8 cellular contexts compared by ENCODE assay signal in genomic region chr19:17336872-17337674, GRCh38. TPM values are rescaled to one million over a fixed set of nuclear protein-coding genes. Genes with fewer than 3 reads are reported as not detected.
DNase-seq lines count a peak whose midpoint lies in the region; ATAC-seq and TF ChIP-seq lines count a peak whose summit lies in the region.

Gene GTPBP3, plus strand, starts transcription at chr19:17337553. Its CDS starts 59 bp downstream, at chr19:17337612.

- no peaks in the 10 kb centered on the region for H4K20me1 ChIP-seq in fibroblast of lung (ENCODE audit: control insufficient read depth, extremely low read depth, insufficient read depth, low read length)

- peak; percentile 95 for ATAC-seq in activated T-helper 17 cell treated with anti-CD3 and anti-CD28 coated beads, Interleukin-2, amount 50 U/mL, for 72 hours (replicated peaks)
- peak; percentile 91 to 92 for ATAC-seq in naive thymus-derived CD8-positive, alpha-beta T cell

- H3K27me3 Mint-ChIP-seq in activated T-helper 17 cell treated with anti-CD3 and anti-CD28 coated beads, Interleukin-2, amount 50 U/mL, for 72 hours = no peaks in the 10 kb centered on the region
- H3K27me3 Mint-ChIP-seq in naive thymus-derived CD8-positive, alpha-beta T cell = no peaks in the 10 kb centered on the region

- no peaks in the 10 kb centered on the region for H3K36me3 Mint-ChIP-seq in activated T-helper 17 cell treated with anti-CD3 and anti-CD28 coated beads, Interleukin-2, amount 50 U/mL, for 72 hours (ENCODE audit: low read depth)
- H3K36me3 Mint-ChIP-seq in naive thymus-derived CD8-positive, alpha-beta T cell = peaks cover 0 to 6% (median 0%) of the 10 kb centered on the region in 3 donors

- H3K36me3 ChIP-seq in fibroblast of lung (ENCODE audit: control insufficient read depth, insufficient read depth, low read length) = peaks cover 3% of the 10 kb centered on the region

- peaks cover 3% of the 10 kb centered on the region for H3K4me1 ChIP-seq in fibroblast of lung (ENCODE audit: control insufficient read depth, extremely low read depth, insufficient read depth, low read length)

- peak; percentile 99 for DNase-seq in Daoy (ENCODE audit: low read depth)
- peak; percentile 80 for DNase-seq in GOT3 (lab: John Stamatoyannopoulos, UW)
- peak; percentile 98 for DNase-seq in LNCaP clone FGC (ENCODE audit: low read depth)
- peak; percentile 97 for DNase-seq in RWPE1 (ENCODE audit: low spot score)
- peak; percentile 98 for DNase-seq in fibroblast of lung (ENCODE audit: low read depth in 2 of 2)
- DNase-seq in naive thymus-derived CD8-positive, alpha-beta T cell = peak; percentile 89 to 99 (median 94)
- DNase-seq in stimulated activated naive CD4-positive, alpha-beta T cell (lab: John Stamatoyannopoulos, UW) = peak; percentile 90 to 97 (median 95)

- CTCF ChIA-PET in RWPE1 (lab: Yijun Ruan, JAX) = no interaction called here

- no peak for TF ChIP-seq CTCF in LNCaP clone FGC (IDR thresholded peaks at IDR 0.05; ENCODE audit: control insufficient read depth, extremely low read depth, insufficient read depth)
- no peak for TF ChIP-seq CTCF in RWPE1 (conservative IDR thresholded peaks at IDR 0.05; ENCODE audit: low read depth)
- TF ChIP-seq CTCF in fibroblast of lung (conservative IDR thresholded peaks at IDR 0.05 in 1 of 2, IDR thresholded peaks at IDR 0.05 in 1 of 2; ENCODE audit: low read depth in 1 of 2, low read length in 2 of 2) = no peak

- peak within 1 kb of the TSS; percentile 57 for H3K9ac ChIP-seq in fibroblast of lung (ENCODE audit: insufficient read depth, low read length)

- peak within 1 kb of the TSS; percentile 77 for H2AFZ ChIP-seq in fibroblast of lung (ENCODE audit: low read length)

- H3K27ac ChIP-seq in RWPE1 (peak within 1 kb of the TSS; percentile 98), fibroblast of lung (ENCODE audit: insufficient read depth, low read length) (peak within 1 kb of the TSS; percentile 79)

- no peaks in the 10 kb centered on the region for H3K79me2 ChIP-seq in fibroblast of lung (ENCODE audit: control insufficient read depth, insufficient read depth, low read length)

- POLR2A ChIA-PET in RWPE1 (lab: Yijun Ruan, JAX; ENCODE audit: low non-redundant PET) = no interaction called here
- POLR2A ChIA-PET in naive thymus-derived CD8-positive, alpha-beta T cell (lab: Charles Lee) = interaction anchor here (0.7 to 1.0 kb wide), 2 partner anchors 55 to 837 kb away, joined by 4 to 5 read pairs; no protein-coding TSS in a partner anchor

- H3K4me3 ChIP-seq in LNCaP clone FGC (ENCODE audit: low read depth, low read length) (peak within 1 kb of the TSS; percentile 77), fibroblast of lung (replicated peaks in 1 of 4; ENCODE audit: control extremely low read depth in 1 of 4, insufficient read depth in 1 of 4, low read depth in 3 of 4, low read length in 4 of 4) (peak within 1 kb of the TSS; percentile 82 to 98 (median 88))

- H3K9me3 ChIP-seq in fibroblast of lung (ENCODE audit: control insufficient read depth, insufficient read depth, low read depth, low read length) = no peaks in the 10 kb centered on the region

- H3K4me1 Mint-ChIP-seq in activated T-helper 17 cell treated with anti-CD3 and anti-CD28 coated beads, Interleukin-2, amount 50 U/mL, for 72 hours = peaks cover 17% of the 10 kb centered on the region
- peaks cover 8 to 56% (median 43%) of the 10 kb centered on the region in 4 donors for H3K4me1 Mint-ChIP-seq in naive thymus-derived CD8-positive, alpha-beta T cell

- H3K4me3 Mint-ChIP-seq in activated T-helper 17 cell treated with anti-CD3 and anti-CD28 coated beads, Interleukin-2, amount 50 U/mL, for 72 hours = peak within 1 kb of the TSS; percentile 86
- H3K4me3 Mint-ChIP-seq in naive thymus-derived CD8-positive, alpha-beta T cell = peak within 1 kb of the TSS; percentile 88 to 96 (median 92)

- no peaks in the 10 kb centered on the region for H3K9me3 Mint-ChIP-seq in activated T-helper 17 cell treated with anti-CD3 and anti-CD28 coated beads, Interleukin-2, amount 50 U/mL, for 72 hours
- no peaks in the 10 kb centered on the region for H3K9me3 Mint-ChIP-seq in naive thymus-derived CD8-positive, alpha-beta T cell

- H3K27me3 ChIP-seq in fibroblast of lung (ENCODE audit: control insufficient read depth, insufficient read depth, low read length) = no peaks in the 10 kb centered on the region

- H3K27ac Mint-ChIP-seq in activated T-helper 17 cell treated with anti-CD3 and anti-CD28 coated beads, Interleukin-2, amount 50 U/mL, for 72 hours = peak within 1 kb of the TSS; percentile 74
- H3K27ac Mint-ChIP-seq in naive thymus-derived CD8-positive, alpha-beta T cell = peak within 1 kb of the TSS; percentile 74 to 97 (median 94)

- H3K4me2 ChIP-seq in fibroblast of lung (ENCODE audit: extremely low read depth, insufficient read depth, low read length) = peak within 1 kb of the TSS; percentile 82

RNA-seq across cellular contexts. Expression of gene GTPBP3, which starts in this region (rescaled TPM):
- 42.5 and 43.1 TPM in 2 replicates for total RNA-seq in Daoy (2014; rRNA removed; shearing (Covaris generic))
- total RNA-seq in activated T-helper 17 cell treated with anti-CD3 and anti-CD28 coated beads, Interleukin-2, amount 50 U/mL, for 72 hours = 10 to 100 TPM; 14.7 to 29.6 TPM
- 11.1 and 17.2 TPM in 2 replicates for total RNA-seq in fibroblast of lung
- 3.7 and 5.4 TPM in 2 replicates for polyA plus RNA-seq in fibroblast of lung
- 5.1 and 8.2 TPM in 2 replicates for polyA plus RNA-seq in fibroblast of lung (2012)
- polyA minus RNA-seq in fibroblast of lung (ENCODE audit: low replicate concordance) = 0.90 and 1.9 TPM in 2 replicates
- total RNA-seq in naive thymus-derived CD8-positive, alpha-beta T cell = 10 to 100 TPM; 51.4 to 55.6 TPM
- polyA plus RNA-seq in naive thymus-derived CD8-positive, alpha-beta T cell = 10 to 100 TPM in 2 of 3 donors, 1 to 10 TPM in 1; 6.6 to 13.6 (median 10.3) TPM

Comparison
In these comparisons a context has a peak if more than half of its experiments do, and no peak if none do; other contexts are left out.
1. Peak in every context shown above with its lines: DNase-seq, ATAC-seq, H3K4me3 ChIP-seq and H3K27ac ChIP-seq.